10 cellular contexts compared by ENCODE assay signal in the genomic region with DNA sequence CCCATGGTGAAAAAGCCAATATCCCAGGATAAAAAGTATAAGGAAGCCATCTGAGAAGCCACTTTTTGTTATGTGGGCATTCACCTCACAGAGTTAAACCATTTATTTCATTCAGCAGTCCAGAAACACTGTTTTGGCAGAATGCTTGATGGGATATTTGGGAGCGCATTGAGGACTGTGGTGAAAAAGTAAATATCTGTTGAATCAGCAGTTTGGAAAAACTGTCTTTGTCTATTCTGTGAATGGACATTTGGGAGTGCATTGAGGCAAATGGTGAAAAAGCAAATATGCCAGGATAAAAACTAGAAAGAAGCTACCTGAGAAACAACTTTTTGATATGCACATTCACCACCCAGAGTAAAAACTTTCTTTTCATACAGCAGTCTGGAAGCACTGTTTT.
"Had no signal": no experiment of that assay in that cellular context is flagged by ENCODE, and none has a peak within 500 bp of the region (broad histone marks: within the 10 kb centered on the region; RNA-seq: fewer than 3 reads in every experiment).

No MANE protein-coding gene starts in this region.

- H3K36me3 ChIP-seq: HAP-1 had no signal

- H3K4me2 ChIP-seq: GM23338 had no signal

- DNase-seq: GOT3, H7, H9, HCEC 1CT, HFFc6 had no signal

- ATAC-seq: GM23338, HCT116 had no signal

- H3K9me3 ChIP-seq: HAP-1 had no signal

- H2AFZ ChIP-seq: GM23338 had no signal

- H3K4me1 ChIP-seq: HAP-1 had no signal

- FAIRE-seq: H1, H54 had no signal

- H3K4me3 ChIP-seq: GM23338, HAP-1 had no signal
